ENCODE assay signal across 1 cellular context in genomic region chr19:3185482-3186376, GRCh38.
TF ChIP-seq lines count a peak whose summit lies in the region.

TSS of gene NCLN (plus strand) at chr19:3185930. CDS start at chr19:3186031, 101 bp downstream.

TF ChIP-seq in HepG2, 621 proteins besides CTCF, POLR2A, EP300 and RAD21 (continued from another document and continues in another):
- TF ChIP-seq REST (IDR thresholded peaks at IDR 0.05; ENCODE audit: borderline replicate concordance in 1 of 2, low read depth in 1 of 2, low read length in 2 of 2) (no peak), KIAA2018 (CRISPR knock-in tag; IDR thresholded peaks at IDR 0.05; ENCODE audit: borderline replicate concordance) (no peak), ZNF766 (CRISPR knock-in tag; IDR thresholded peaks at IDR 0.05; ENCODE audit: borderline replicate concordance) (0 out of 2 replicates have a peak, but pooled peaks have one; percentile 41), ETV6 (CRISPR knock-in tag; conservative IDR thresholded peaks at IDR 0.05) (no peak), ZKSCAN5 (CRISPR knock-in tag; IDR thresholded peaks at IDR 0.05) (no peak), ZNF607 (CRISPR knock-in tag; IDR thresholded peaks at IDR 0.05; ENCODE audit: borderline replicate concordance) (no peak), GPN1 (CRISPR knock-in tag; IDR thresholded peaks at IDR 0.05; ENCODE audit: borderline replicate concordance) (no peak), TFAP4 (IDR thresholded peaks at IDR 0.05; ENCODE audit: borderline replicate concordance, low read depth) (no peak), ZNF547 (CRISPR knock-in tag; IDR thresholded peaks at IDR 0.05) (no peak), MAFG (CRISPR knock-in tag; IDR thresholded peaks at IDR 0.05) (no peak), THAP7 (CRISPR knock-in tag; IDR thresholded peaks at IDR 0.05) (no peak; the same call in 1 of the 2 replicates), CSRNP1 (CRISPR knock-in tag; IDR thresholded peaks at IDR 0.05) (no peak), HNF4G (IDR thresholded peaks at IDR 0.05; ENCODE audit: borderline replicate concordance, low read depth, low read length) (no peak), HNF4G (CRISPR knock-in tag; IDR thresholded peaks at IDR 0.05; ENCODE audit: borderline replicate concordance, low read depth) (no peak), ZNF672 (CRISPR knock-in tag; IDR thresholded peaks at IDR 0.05) (0 out of 2 replicates have a peak, but pooled peaks have one; percentile 22), HBP1 (CRISPR knock-in tag; IDR thresholded peaks at IDR 0.05; ENCODE audit: low read depth) (peak; percentile 20; the same call in 1 of the 2 replicates), BATF2 (CRISPR knock-in tag; IDR thresholded peaks at IDR 0.05) (no peak), TOPORS (CRISPR knock-in tag; IDR thresholded peaks at IDR 0.05) (peak; percentile 41; the same call in 1 of the 2 replicates), ZNF451 (CRISPR knock-in tag; IDR thresholded peaks at IDR 0.05) (no peak), ZNF709 (CRISPR knock-in tag; IDR thresholded peaks at IDR 0.05) (no peak), CCDC6 (CRISPR knock-in tag; IDR thresholded peaks at IDR 0.05) (no peak), CEBPB (IDR thresholded peaks at IDR 0.05; ENCODE audit: borderline replicate concordance, low read depth, low read length) (no peak), ADNP (CRISPR knock-in tag; IDR thresholded peaks at IDR 0.05) (no peak), GATA4 (IDR thresholded peaks at IDR 0.05; ENCODE audit: borderline replicate concordance, low read depth) (no peak), NFE2L1 (CRISPR knock-in tag; IDR thresholded peaks at IDR 0.05; ENCODE audit: borderline replicate concordance) (no peak), MIXL1 (CRISPR knock-in tag; IDR thresholded peaks at IDR 0.05) (no peak), NR0B2 (CRISPR knock-in tag; IDR thresholded peaks at IDR 0.05) (peak; percentile 47; the same call in 1 of the 2 replicates), SRSF1 (optimal IDR thresholded peaks at IDR 0.05; ENCODE audit: low read depth, low read length) (no peak), ATF1 (CRISPR knock-in tag; IDR thresholded peaks at IDR 0.05) (no peak), RNF2 (conservative IDR thresholded peaks at IDR 0.05; ENCODE audit: low read depth) (peak; percentile 82), ZNF441 (CRISPR knock-in tag; IDR thresholded peaks at IDR 0.05; ENCODE audit: borderline replicate concordance) (no peak), ZNF260 (CRISPR knock-in tag; IDR thresholded peaks at IDR 0.05; ENCODE audit: borderline replicate concordance, low read depth) (no peak), ZFP37 (CRISPR knock-in tag; IDR thresholded peaks at IDR 0.05; ENCODE audit: borderline replicate concordance) (no peak), IRF1 (CRISPR knock-in tag; IDR thresholded peaks at IDR 0.05; ENCODE audit: low read depth) (no peak), ZNF652 (CRISPR knock-in tag; IDR thresholded peaks at IDR 0.05; ENCODE audit: borderline replicate concordance, low read depth) (no peak), PRDM10 (CRISPR knock-in tag; IDR thresholded peaks at IDR 0.05; ENCODE audit: low read depth) (no peak; the same call in 1 of the 2 replicates)
